Comparison of ENCODE assay signal across 1 cellular context in genomic region chr2:99139003-99139402, GRCh38.
TF ChIP-seq lines count a peak whose summit lies in the region.

No MANE protein-coding gene starts in this region.

TF ChIP-seq in GM23338, 12 proteins besides CTCF, POLR2A, EP300 and RAD21 (continued from another document):
- TF ChIP-seq ZNF462 (CRISPR knock-in tag; IDR thresholded peaks at IDR 0.05): no peak
- TF ChIP-seq EZH2phosphoT487 (IDR thresholded peaks at IDR 0.05; ENCODE audit: unreplicated experiment): no peak
- TF ChIP-seq, protein P1, sequence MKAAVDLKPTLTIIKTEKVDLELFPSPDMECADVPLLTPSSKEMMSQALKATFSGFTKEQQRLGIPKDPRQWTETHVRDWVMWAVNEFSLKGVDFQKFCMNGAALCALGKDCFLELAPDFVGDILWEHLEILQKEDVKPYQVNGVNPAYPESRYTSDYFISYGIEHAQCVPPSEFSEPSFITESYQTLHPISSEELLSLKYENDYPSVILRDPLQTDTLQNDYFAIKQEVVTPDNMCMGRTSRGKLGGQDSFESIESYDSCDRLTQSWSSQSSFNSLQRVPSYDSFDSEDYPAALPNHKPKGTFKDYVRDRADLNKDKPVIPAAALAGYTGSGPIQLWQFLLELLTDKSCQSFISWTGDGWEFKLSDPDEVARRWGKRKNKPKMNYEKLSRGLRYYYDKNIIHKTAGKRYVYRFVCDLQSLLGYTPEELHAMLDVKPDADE (IDR thresholded peaks at IDR 0.05): no peak
- TF ChIP-seq ZNF114 (CRISPR knock-in tag; IDR thresholded peaks at IDR 0.05): no peak
- TF ChIP-seq POLR2AphosphoS5 (IDR thresholded peaks at IDR 0.05; ENCODE audit: low read depth): no peak
- no peak for TF ChIP-seq CREB1 (CRISPR knock-in tag; IDR thresholded peaks at IDR 0.05; ENCODE audit: low read depth)
- TF ChIP-seq ZNF331 (CRISPR knock-in tag; IDR thresholded peaks at IDR 0.05; ENCODE audit: low read depth): no peak
- no peak for TF ChIP-seq EZH2 (IDR thresholded peaks at IDR 0.05; ENCODE audit: low read depth, unreplicated experiment)
TF ChIP-seq in GM23338: peak in this region for 0.
